ENCODE assay signal across 2 cellular contexts in the genomic region with DNA sequence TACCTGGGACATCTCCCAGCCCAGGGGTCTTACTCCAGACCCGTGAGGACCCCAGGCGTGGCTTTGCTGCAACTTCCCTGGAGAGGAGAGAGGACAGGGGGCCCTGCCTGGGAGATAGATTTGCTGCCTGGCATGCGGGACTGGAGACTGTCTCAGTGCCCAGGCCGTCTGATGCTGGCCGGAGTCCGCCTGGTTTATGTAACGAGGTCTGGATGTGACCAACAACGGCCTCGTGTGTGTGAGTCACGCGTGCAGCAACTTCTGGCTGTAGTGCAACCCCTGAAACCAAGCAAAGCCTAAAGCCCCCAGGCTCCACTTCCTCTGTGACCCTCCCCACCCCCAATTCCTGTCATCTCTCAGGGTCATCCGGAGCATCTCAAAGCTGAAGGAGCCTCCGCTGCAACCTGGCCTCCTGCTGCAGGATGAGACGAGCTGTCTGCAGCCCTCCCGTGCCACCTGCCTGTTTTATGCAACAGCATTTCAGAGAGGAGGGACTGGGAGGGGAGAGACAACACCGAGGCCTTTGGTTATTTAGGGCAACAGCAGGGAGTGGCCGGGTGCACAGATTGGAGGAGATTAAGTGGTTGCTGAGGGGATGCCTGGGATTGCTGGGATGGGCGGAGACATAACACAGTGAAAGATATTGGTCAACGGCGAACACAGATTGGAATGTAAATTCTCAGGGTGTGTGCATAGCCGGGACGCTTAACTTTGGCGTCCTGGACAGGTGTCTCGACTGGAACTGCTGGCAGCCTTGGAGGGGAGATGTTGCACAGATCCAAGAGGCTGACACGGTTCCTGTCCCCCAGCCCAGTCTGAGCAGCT.
TF ChIP-seq lines count a peak whose summit lies in the region.

No MANE protein-coding gene starts in this region.

TF ChIP-seq in K562, 482 proteins besides CTCF, POLR2A, EP300 and RAD21:
- TF ChIP-seq NBN (IDR thresholded peaks at IDR 0.05; ENCODE audit: low read depth) (no peak), KDM1A (IDR thresholded peaks at IDR 0.05) (peak; percentile 80 to 81), KDM5B (IDR thresholded peaks at IDR 0.05; ENCODE audit: insufficient replicate concordance, low read depth, low read length) (no peak), RCOR1 (IDR thresholded peaks at IDR 0.05; ENCODE audit: borderline replicate concordance in 1 of 2, low read depth in 2 of 2, low read length in 2 of 2) (peak; percentile 12 to 84; a peak in 2 of 4 replicates), FOXK1 (CRISPR knock-in tag; IDR thresholded peaks at IDR 0.05; ENCODE audit: borderline replicate concordance) (no peak), ZNF3 (CRISPR knock-in tag; IDR thresholded peaks at IDR 0.05) (no peak)

TF ChIP-seq in HepG2, 621 proteins besides CTCF, POLR2A, EP300 and RAD21:
- TF ChIP-seq, protein P1, sequence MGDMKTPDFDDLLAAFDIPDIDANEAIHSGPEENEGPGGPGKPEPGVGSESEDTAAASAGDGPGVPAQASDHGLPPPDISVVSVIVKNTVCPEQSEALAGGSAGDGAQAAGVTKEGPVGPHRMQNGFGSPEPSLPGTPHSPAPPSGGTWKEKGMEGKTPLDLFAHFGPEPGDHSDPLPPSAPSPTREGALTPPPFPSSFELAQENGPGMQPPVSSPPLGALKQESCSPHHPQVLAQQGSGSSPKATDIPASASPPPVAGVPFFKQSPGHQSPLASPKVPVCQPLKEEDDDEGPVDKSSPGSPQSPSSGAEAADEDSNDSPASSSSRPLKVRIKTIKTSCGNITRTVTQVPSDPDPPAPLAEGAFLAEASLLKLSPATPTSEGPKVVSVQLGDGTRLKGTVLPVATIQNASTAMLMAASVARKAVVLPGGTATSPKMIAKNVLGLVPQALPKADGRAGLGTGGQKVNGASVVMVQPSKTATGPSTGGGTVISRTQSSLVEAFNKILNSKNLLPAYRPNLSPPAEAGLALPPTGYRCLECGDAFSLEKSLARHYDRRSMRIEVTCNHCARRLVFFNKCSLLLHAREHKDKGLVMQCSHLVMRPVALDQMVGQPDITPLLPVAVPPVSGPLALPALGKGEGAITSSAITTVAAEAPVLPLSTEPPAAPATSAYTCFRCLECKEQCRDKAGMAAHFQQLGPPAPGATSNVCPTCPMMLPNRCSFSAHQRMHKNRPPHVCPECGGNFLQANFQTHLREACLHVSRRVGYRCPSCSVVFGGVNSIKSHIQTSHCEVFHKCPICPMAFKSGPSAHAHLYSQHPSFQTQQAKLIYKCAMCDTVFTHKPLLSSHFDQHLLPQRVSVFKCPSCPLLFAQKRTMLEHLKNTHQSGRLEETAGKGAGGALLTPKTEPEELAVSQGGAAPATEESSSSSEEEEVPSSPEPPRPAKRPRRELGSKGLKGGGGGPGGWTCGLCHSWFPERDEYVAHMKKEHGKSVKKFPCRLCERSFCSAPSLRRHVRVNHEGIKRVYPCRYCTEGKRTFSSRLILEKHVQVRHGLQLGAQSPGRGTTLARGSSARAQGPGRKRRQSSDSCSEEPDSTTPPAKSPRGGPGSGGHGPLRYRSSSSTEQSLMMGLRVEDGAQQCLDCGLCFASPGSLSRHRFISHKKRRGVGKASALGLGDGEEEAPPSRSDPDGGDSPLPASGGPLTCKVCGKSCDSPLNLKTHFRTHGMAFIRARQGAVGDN (CRISPR knock-in tag; IDR thresholded peaks at IDR 0.05) = peak; percentile 66
- TF ChIP-seq, protein P2, sequence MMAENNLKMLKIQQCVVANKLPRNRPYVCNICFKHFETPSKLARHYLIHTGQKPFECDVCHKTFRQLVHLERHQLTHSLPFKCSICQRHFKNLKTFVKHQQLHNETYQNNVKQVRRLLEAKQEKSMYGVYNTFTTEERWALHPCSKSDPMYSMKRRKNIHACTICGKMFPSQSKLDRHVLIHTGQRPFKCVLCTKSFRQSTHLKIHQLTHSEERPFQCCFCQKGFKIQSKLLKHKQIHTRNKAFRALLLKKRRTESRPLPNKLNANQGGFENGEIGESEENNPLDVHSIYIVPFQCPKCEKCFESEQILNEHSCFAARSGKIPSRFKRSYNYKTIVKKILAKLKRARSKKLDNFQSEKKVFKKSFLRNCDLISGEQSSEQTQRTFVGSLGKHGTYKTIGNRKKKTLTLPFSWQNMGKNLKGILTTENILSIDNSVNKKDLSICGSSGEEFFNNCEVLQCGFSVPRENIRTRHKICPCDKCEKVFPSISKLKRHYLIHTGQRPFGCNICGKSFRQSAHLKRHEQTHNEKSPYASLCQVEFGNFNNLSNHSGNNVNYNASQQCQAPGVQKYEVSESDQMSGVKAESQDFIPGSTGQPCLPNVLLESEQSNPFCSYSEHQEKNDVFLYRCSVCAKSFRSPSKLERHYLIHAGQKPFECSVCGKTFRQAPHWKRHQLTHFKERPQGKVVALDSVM (CRISPR knock-in tag; IDR thresholded peaks at IDR 0.05) = peak; percentile 18; the same call in 1 of the 2 replicates
- TF ChIP-seq SKI (IDR thresholded peaks at IDR 0.05; ENCODE audit: partially characterized antibody) = peak; percentile 21
- TF ChIP-seq SOX6 (IDR thresholded peaks at IDR 0.05) = no peak
- TF ChIP-seq SOX6 (CRISPR knock-in tag; IDR thresholded peaks at IDR 0.05) = 0 out of 2 replicates have a peak, but pooled peaks have one; percentile 9
- 0 out of 2 replicates have a peak, but pooled peaks have one; percentile 17 for TF ChIP-seq KDM5B (CRISPR knock-in tag; IDR thresholded peaks at IDR 0.05; ENCODE audit: borderline replicate concordance)
- TF ChIP-seq, protein P3, sequence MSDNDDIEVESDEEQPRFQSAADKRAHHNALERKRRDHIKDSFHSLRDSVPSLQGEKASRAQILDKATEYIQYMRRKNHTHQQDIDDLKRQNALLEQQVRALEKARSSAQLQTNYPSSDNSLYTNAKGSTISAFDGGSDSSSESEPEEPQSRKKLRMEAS (IDR thresholded peaks at IDR 0.05) = peak; percentile 68
- TF ChIP-seq ZZZ3 (CRISPR knock-in tag; IDR thresholded peaks at IDR 0.05; ENCODE audit: borderline replicate concordance) = no peak
- TF ChIP-seq RARA (CRISPR knock-in tag; IDR thresholded peaks at IDR 0.05) = 0 out of 2 replicates have a peak, but pooled peaks have one; percentile 11
- TF ChIP-seq FOSL2 (CRISPR knock-in tag; IDR thresholded peaks at IDR 0.05) = peak; percentile 73
- TF ChIP-seq, protein P4, sequence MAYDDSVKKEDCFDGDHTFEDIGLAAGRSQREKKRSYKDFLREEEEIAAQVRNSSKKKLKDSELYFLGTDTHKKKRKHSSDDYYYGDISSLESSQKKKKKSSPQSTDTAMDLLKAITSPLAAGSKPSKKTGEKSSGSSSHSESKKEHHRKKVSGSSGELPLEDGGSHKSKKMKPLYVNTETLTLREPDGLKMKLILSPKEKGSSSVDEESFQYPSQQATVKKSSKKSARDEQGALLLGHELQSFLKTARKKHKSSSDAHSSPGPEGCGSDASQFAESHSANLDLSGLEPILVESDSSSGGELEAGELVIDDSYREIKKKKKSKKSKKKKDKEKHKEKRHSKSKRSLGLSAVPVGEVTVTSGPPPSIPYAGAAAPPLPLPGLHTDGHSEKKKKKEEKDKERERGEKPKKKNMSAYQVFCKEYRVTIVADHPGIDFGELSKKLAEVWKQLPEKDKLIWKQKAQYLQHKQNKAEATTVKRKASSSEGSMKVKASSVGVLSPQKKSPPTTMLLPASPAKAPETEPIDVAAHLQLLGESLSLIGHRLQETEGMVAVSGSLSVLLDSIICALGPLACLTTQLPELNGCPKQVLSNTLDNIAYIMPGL (CRISPR knock-in tag; IDR thresholded peaks at IDR 0.05; ENCODE audit: borderline replicate concordance in 1 of 2, low read depth in 1 of 2) = no peak
- TF ChIP-seq, protein P5, sequence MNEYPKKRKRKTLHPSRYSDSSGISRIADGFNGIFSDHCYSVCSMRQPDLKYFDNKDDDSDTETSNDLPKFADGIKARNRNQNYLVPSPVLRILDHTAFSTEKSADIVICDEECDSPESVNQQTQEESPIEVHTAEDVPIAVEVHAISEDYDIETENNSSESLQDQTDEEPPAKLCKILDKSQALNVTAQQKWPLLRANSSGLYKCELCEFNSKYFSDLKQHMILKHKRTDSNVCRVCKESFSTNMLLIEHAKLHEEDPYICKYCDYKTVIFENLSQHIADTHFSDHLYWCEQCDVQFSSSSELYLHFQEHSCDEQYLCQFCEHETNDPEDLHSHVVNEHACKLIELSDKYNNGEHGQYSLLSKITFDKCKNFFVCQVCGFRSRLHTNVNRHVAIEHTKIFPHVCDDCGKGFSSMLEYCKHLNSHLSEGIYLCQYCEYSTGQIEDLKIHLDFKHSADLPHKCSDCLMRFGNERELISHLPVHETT (CRISPR knock-in tag; conservative IDR thresholded peaks at IDR 0.05) = no peak
- TF ChIP-seq GFI1 (CRISPR knock-in tag; IDR thresholded peaks at IDR 0.05; ENCODE audit: borderline replicate concordance) = peak; percentile 67; the same call in 1 of the 2 replicates
- TF ChIP-seq KDM3A (CRISPR knock-in tag; IDR thresholded peaks at IDR 0.05; ENCODE audit: low read depth) = no peak
- TF ChIP-seq SAP130 (CRISPR knock-in tag; IDR thresholded peaks at IDR 0.05; ENCODE audit: low read depth) = 0 out of 2 replicates have a peak, but pooled peaks have one; percentile 20
- TF ChIP-seq BHLHE40 (IDR thresholded peaks at IDR 0.05; ENCODE audit: low read length) = peak; percentile 27; the same call in 1 of the 2 replicates
- no peak for TF ChIP-seq SALL2 (CRISPR knock-in tag; IDR thresholded peaks at IDR 0.05)
- TF ChIP-seq NFE2L1 (CRISPR knock-in tag; IDR thresholded peaks at IDR 0.05; ENCODE audit: borderline replicate concordance) = no peak
- no peak for TF ChIP-seq ZNF652 (CRISPR knock-in tag; IDR thresholded peaks at IDR 0.05; ENCODE audit: borderline replicate concordance, low read depth)
- no peak for TF ChIP-seq ZNF792 (CRISPR knock-in tag; IDR thresholded peaks at IDR 0.05)
- TF ChIP-seq ZNF556 (CRISPR knock-in tag; IDR thresholded peaks at IDR 0.05; ENCODE audit: borderline replicate concordance) = no peak
- TF ChIP-seq, protein P6, sequence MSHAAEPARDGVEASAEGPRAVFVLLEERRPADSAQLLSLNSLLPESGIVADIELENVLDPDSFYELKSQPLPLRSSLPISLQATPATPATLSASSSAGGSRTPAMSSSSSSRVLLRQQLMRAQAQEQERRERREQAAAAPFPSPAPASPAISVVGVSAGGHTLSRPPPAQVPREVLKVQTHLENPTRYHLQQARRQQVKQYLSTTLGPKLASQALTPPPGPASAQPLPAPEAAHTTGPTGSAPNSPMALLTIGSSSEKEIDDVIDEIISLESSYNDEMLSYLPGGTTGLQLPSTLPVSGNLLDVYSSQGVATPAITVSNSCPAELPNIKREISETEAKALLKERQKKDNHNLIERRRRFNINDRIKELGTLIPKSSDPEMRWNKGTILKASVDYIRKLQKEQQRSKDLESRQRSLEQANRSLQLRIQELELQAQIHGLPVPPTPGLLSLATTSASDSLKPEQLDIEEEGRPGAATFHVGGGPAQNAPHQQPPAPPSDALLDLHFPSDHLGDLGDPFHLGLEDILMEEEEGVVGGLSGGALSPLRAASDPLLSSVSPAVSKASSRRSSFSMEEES (CRISPR knock-in tag; IDR thresholded peaks at IDR 0.05) = 0 out of 2 replicates have a peak, but pooled peaks have one; percentile 31
